ENCODE assay signal across 8 cellular contexts in genomic region chr3:198157231-198157868, GRCh38.
DNase-seq lines count a peak whose midpoint lies in the region; ATAC-seq, FAIRE-seq and TF ChIP-seq lines count a peak whose summit lies in the region.
"Not testable (repeated sequence)": the region's sequence is repeated elsewhere in the genome, so short reads cannot be mapped to it uniquely, and the experiment has no call there.

No MANE protein-coding gene starts in this region.

- H3K4me1 ChIP-seq in A549, result not testable (repeated sequence)

- H3K27ac Mint-ChIP-seq in T-cell; activated naive CD8-positive, alpha-beta T cell treated with anti-CD3 and anti-CD28 coated beads, Interleukin-2, amount 10 ng/mL, durations not matched to agents 7 days and 5 days; memory B cell; osteocyte (ENCODE audit: unreplicated experiment): not testable (repeated sequence)

- not testable (repeated sequence) for H3K27ac ChIP-seq in A549

- intact Hi-C loops in Right ventricle myocardium inferior (cut with DNase I), result not testable (repeated sequence)

- FAIRE-seq in A549 (lab: Jason Lieb, UNC), result not testable (repeated sequence)

- H3K36me3 Mint-ChIP-seq in T-cell; activated naive CD8-positive, alpha-beta T cell treated with anti-CD3 and anti-CD28 coated beads, Interleukin-2, amount 10 ng/mL, durations not matched to agents 7 days and 5 days; memory B cell; osteocyte (ENCODE audit: unreplicated experiment): not testable (repeated sequence)

- TF ChIP-seq RAD21 in A549 (conservative IDR thresholded peaks at IDR 0.05 in 1 of 2, IDR thresholded peaks at IDR 0.05 in 1 of 2), result not testable (repeated sequence)

- not testable (repeated sequence) for TF ChIP-seq POLR2A in A549 (IDR thresholded peaks at IDR 0.05; ENCODE audit: low read length)

- not testable (repeated sequence) for H3K4me3 ChIP-seq in A549

- DNase-seq in A549 (ENCODE audit: low read depth in 1 of 2, low spot score in 1 of 2); T-cell; activated naive CD8-positive, alpha-beta T cell treated with anti-CD3 and anti-CD28 coated beads, Interleukin-2, amount 10 ng/mL, durations not matched to agents 7 days and 5 days; Right ventricle myocardium inferior (ENCODE audit: missing footprints); memory B cell (ENCODE audit: low spot score in 2 of 2); osteocyte (ENCODE audit: extremely low spot score, unreplicated experiment): not testable (repeated sequence)

- not testable (repeated sequence) for H3K4me1 Mint-ChIP-seq in T-cell; activated naive CD8-positive, alpha-beta T cell treated with anti-CD3 and anti-CD28 coated beads, Interleukin-2, amount 10 ng/mL, durations not matched to agents 7 days and 5 days; memory B cell; osteocyte (ENCODE audit: unreplicated experiment)

- not testable (repeated sequence) for H3K27me3 Mint-ChIP-seq in T-cell; activated naive CD8-positive, alpha-beta T cell treated with anti-CD3 and anti-CD28 coated beads, Interleukin-2, amount 10 ng/mL, durations not matched to agents 7 days and 5 days; memory B cell; osteocyte (ENCODE audit: unreplicated experiment)

- CTCF ChIA-PET in A549 (lab: Yijun Ruan, JAX); T-cell (lab: Charles Lee): not testable (repeated sequence)

- not testable (repeated sequence) for H3K9me3 Mint-ChIP-seq in T-cell; activated naive CD8-positive, alpha-beta T cell treated with anti-CD3 and anti-CD28 coated beads, Interleukin-2, amount 10 ng/mL, durations not matched to agents 7 days and 5 days; memory B cell; osteocyte (ENCODE audit: unreplicated experiment)

- POLR2A ChIA-PET in A549 (lab: Yijun Ruan, JAX); T-cell (lab: Charles Lee); activated naive CD8-positive, alpha-beta T cell treated with anti-CD3 and anti-CD28 coated beads, Interleukin-2, amount 10 ng/mL, durations not matched to agents 7 days and 5 days (lab: Charles Lee): not testable (repeated sequence)

- WGBS in A549 (ENCODE audit: missing lambda C conversion rate), result no CpG with 5 or more reads among the region's 42 CpGs

- peak; percentile 90 to 97 for ATAC-seq in A549
- ATAC-seq in GM19452 (IDR thresholded peaks at IDR 0.05; ENCODE audit: unreplicated experiment), result peak; percentile 79
- ATAC-seq in HG03066 (IDR thresholded peaks at IDR 0.05; ENCODE audit: low read depth, unreplicated experiment), result peak; percentile 82
- ATAC-seq in T-cell (replicated peaks in 1 of 4), result peak; percentile 94 to 100 (median 96)
- ATAC-seq in activated naive CD8-positive, alpha-beta T cell treated with anti-CD3 and anti-CD28 coated beads, Interleukin-2, amount 10 ng/mL, durations not matched to agents 7 days and 5 days (ENCODE audit: low read depth), result peak; percentile 90
- ATAC-seq in Right ventricle myocardium inferior, result peak; percentile 56
- peak; percentile 92 for ATAC-seq in memory B cell (ENCODE audit: low read depth)

- TF ChIP-seq CTCF in A549 (IDR thresholded peaks at IDR 0.05), result not testable (repeated sequence)
- peak; percentile 10 for TF ChIP-seq CTCF in osteocyte (IDR thresholded peaks at IDR 0.05)

- not testable (repeated sequence) for H3K4me2 ChIP-seq in A549

- H3K9me3 ChIP-seq in A549, result not testable (repeated sequence)

- H3K4me3 Mint-ChIP-seq in T-cell; activated naive CD8-positive, alpha-beta T cell treated with anti-CD3 and anti-CD28 coated beads, Interleukin-2, amount 10 ng/mL, durations not matched to agents 7 days and 5 days; memory B cell; osteocyte (ENCODE audit: unreplicated experiment): not testable (repeated sequence)

- not testable (repeated sequence) for TF ChIP-seq EP300 in A549 (IDR thresholded peaks at IDR 0.05)
